Comparison of ENCODE assay signal across 8 cellular contexts in genomic region chr17:49358638-49359247, GRCh38. TPM values are rescaled to one million over a fixed set of nuclear protein-coding genes. Genes with fewer than 3 reads are reported as not detected.
DNase-seq lines count a peak whose midpoint lies in the region; TF ChIP-seq lines count a peak whose summit lies in the region.
"Had no signal": no experiment of that assay in that cellular context is flagged by ENCODE, and none has a peak within 500 bp of the region (broad histone marks: within the 10 kb centered on the region; RNA-seq: fewer than 3 reads in every experiment).

No MANE protein-coding gene starts in this region.

- H3K27me3 Mint-ChIP-seq in IgD-negative memory B cell (no peaks in the 10 kb centered on the region), brain (peaks cover 6% of the 10 kb centered on the region)

- H3K27ac Mint-ChIP-seq in IgD-negative memory B cell (peak overlapping the region; percentile 59 to 88 (median 71)), brain (peak overlapping the region in 2 of 5 experiments; percentile 90 to 98)

- H3K4me3 Mint-ChIP-seq in IgD-negative memory B cell = peak overlapping the region; percentile 35 to 99 (median 84)
- H3K4me3 Mint-ChIP-seq in brain = peak overlapping the region; percentile 89 to 96 (median 94)

- peaks cover 41 to 52% (median 41%) of the 10 kb centered on the region in 3 donors for H3K4me1 Mint-ChIP-seq in IgD-negative memory B cell
- H3K4me1 Mint-ChIP-seq in brain = peaks cover 52% of the 10 kb centered on the region

- H3K36me3 Mint-ChIP-seq in IgD-negative memory B cell (no peaks in the 10 kb centered on the region), brain (peaks cover 4% of the 10 kb centered on the region)

- peak; percentile 36 for DNase-seq in GM13977 (ENCODE audit: low spot score)
- DNase-seq in putamen (ENCODE audit: low spot score) = peak; percentile 7
- no peak for DNase-seq in NCI-H345 (lab: John Stamatoyannopoulos, UW)
- no peak for DNase-seq in C1 segment of cervical spinal cord (lab: John Stamatoyannopoulos, UW)
- DNase-seq in NCI-H1105 treated with DMSO at 0.1 percent for 48 hours (lab: John Stamatoyannopoulos, UW) = no peak
- DNase-seq: NCI-H510A treated with DMSO at 0.1 percent for 48 hours had no signal

- H3K9me3 Mint-ChIP-seq in IgD-negative memory B cell (no peaks in the 10 kb centered on the region), brain (no peaks in the 10 kb centered on the region)

- in situ Hi-C loops in GM13977 (cut with MboI; ENCODE audit: low pct_unique_long_range_greater_than_20kb, low sequenced_read_pairs, unreplicated experiment) = no loop called here

- no peak for TF ChIP-seq CTCF in GM13977 (IDR thresholded peaks at IDR 0.05; ENCODE audit: extremely low read depth, insufficient read depth, missing control alignments)
- TF ChIP-seq CTCF in brain (conservative IDR thresholded peaks at IDR 0.05) = no peak

RNA-seq across cellular contexts. Expression of gene ZNF652, which starts 3.3 kb away (rescaled TPM):
- polyA plus RNA-seq in IgD-negative memory B cell (29.3 TPM), brain (ENCODE audit: insufficient read depth, low read depth, low replicate concordance) (16.1 TPM)

RNA-seq across cellular contexts. Expression of gene PHB1, which starts 55.9 kb away (rescaled TPM):
- 132 TPM for polyA plus RNA-seq in IgD-negative memory B cell
- polyA plus RNA-seq in brain (ENCODE audit: insufficient read depth, low read depth, low replicate concordance) = 201 TPM

Comparison
In these comparisons a context has a peak if more than half of its experiments do, and no peak if none do; other contexts are left out.
1. DNase-seq: peak in GM13977 (single experiment) and putamen (single experiment); none in NCI-H345 (single experiment), C1 segment of cervical spinal cord (0 of 14) and NCI-H1105 treated with DMSO at 0.1 percent for 48 hours (single experiment).